Comparison of ENCODE assay signal across 9 cellular contexts in genomic region chr17:46977750-46978488, GRCh38. TPM values are rescaled to one million over a fixed set of nuclear protein-coding genes. Genes with fewer than 3 reads are reported as not detected.
DNase-seq lines count a peak whose midpoint lies in the region; ATAC-seq, FAIRE-seq and TF ChIP-seq lines count a peak whose summit lies in the region.
"Had no signal": no experiment of that assay in that cellular context is flagged by ENCODE, and none has a peak within 500 bp of the region (broad histone marks: within the 10 kb centered on the region; RNA-seq: fewer than 3 reads in every experiment).

No MANE protein-coding gene starts in this region.

- H3K36me3 ChIP-seq in ACC112 (ENCODE audit: insufficient read depth, low read length), result no peaks in the 10 kb centered on the region
- no peaks in the 10 kb centered on the region for H3K36me3 ChIP-seq in HCT116 (ENCODE audit: control insufficient read depth in 1 of 2, insufficient read depth in 2 of 2, low read length in 2 of 2)
- no peaks in the 10 kb centered on the region for H3K36me3 ChIP-seq in bronchial epithelial cell (ENCODE audit: control insufficient read depth, insufficient read depth, low read length)

- no peak for ATAC-seq in HCT116
- no peak for ATAC-seq in HG02870 (IDR thresholded peaks at IDR 0.05; ENCODE audit: unreplicated experiment)
- no peak for ATAC-seq in GM18909 (IDR thresholded peaks at IDR 0.05; ENCODE audit: poor library complexity, unreplicated experiment)

- H3K9me3 ChIP-seq in HCT116 (ENCODE audit: control insufficient read depth in 1 of 2, insufficient read depth in 1 of 2, low read depth in 1 of 2, low read length in 2 of 2), result no peaks in the 10 kb centered on the region

- no peaks in the 10 kb centered on the region for H3K36me3 Mint-ChIP-seq in nephron (ENCODE audit: low read depth)

- CTCF ChIA-PET in HCT116 (lab: Charles Lee), result interaction anchor here (1.9 kb wide), 1 partner anchor 9 kb away, joined by 5 read pairs; no protein-coding TSS in a partner anchor

- no peak for TF ChIP-seq POLR2A in HCT116 (IDR thresholded peaks at IDR 0.05; ENCODE audit: borderline replicate concordance, extremely low read depth, insufficient read depth, insufficient read length)

- H3K27ac Mint-ChIP-seq in nephron, result no peak overlapping the region

- no TSS peak for BruUV-seq in HCT116 (replicated peaks; lab: Mats Ljungman, UMichigan)

- RAD21 ChIA-PET in HCT116 (lab: Charles Lee; ENCODE audit: low non-redundant PET in 1 of 2, low total read pairs in 2 of 2, uncharacterized antibody in 2 of 2, unreplicated experiment in 2 of 2), result no interaction called here

- H3K27me3 Mint-ChIP-seq in nephron (ENCODE audit: low read depth), result peaks cover 83% of the 10 kb centered on the region

- no peaks in the 10 kb centered on the region for H3K9me2 ChIP-seq in HCT116 (ENCODE audit: insufficient read depth)

- peak overlapping the region; percentile 86 to 93 (median 93) for H3K4me3 Mint-ChIP-seq in nephron

- H3K4me3 ChIP-seq in ACC112 (ENCODE audit: low read depth, low read length) (peak overlapping the region; percentile 72), HCT116 (replicated peaks in 1 of 2; ENCODE audit: low read depth in 1 of 2, low read length in 2 of 2) (no peak overlapping the region), bronchial epithelial cell (ENCODE audit: low read depth, low read length) (peak overlapping the region; percentile 31)

- H3K4me2 ChIP-seq in HCT116 (ENCODE audit: low read length), result no peak overlapping the region

- DNase-seq in HCT116 (ENCODE audit: low read depth, low spot score) (no peak), bronchial epithelial cell (ENCODE audit: low read depth) (no peak), kidney tubule cell (ENCODE audit: low spot score) (no peak), amniotic stem cell (lab: John Stamatoyannopoulos, UW) (no peak)
- DNase-seq: MV-4-11 had no signal

- H3K27me3 ChIP-seq in ACC112 (ENCODE audit: insufficient read depth, low read length) (peaks cover 77% of the 10 kb centered on the region), HCT116 (ENCODE audit: insufficient read depth, low read length) (no peaks in the 10 kb centered on the region), bronchial epithelial cell (ENCODE audit: control insufficient read depth, insufficient read depth, low read length) (peaks cover 27% of the 10 kb centered on the region)

- H3K4me1 Mint-ChIP-seq in nephron, result peaks cover 21% of the 10 kb centered on the region

- intact Hi-C loops in HCT116 (cut with micrococcal nuclease), result no loop called here

- H3K27ac ChIP-seq in ACC112 (ENCODE audit: low read depth, low read length), result no peak overlapping the region
- H3K27ac ChIP-seq in HCT116 (ENCODE audit: low read depth, low read length), result no peak overlapping the region

- TF ChIP-seq RAD21 in HCT116 (IDR thresholded peaks at IDR 0.05; ENCODE audit: low read depth), result no peak

- H4K20me1 ChIP-seq in HCT116 (ENCODE audit: insufficient read depth), result no peaks in the 10 kb centered on the region

- TF ChIP-seq CTCF in HCT116 (IDR thresholded peaks at IDR 0.05 in 2 of 3, conservative IDR thresholded peaks at IDR 0.05 in 1 of 3; ENCODE audit: borderline replicate concordance in 1 of 3, insufficient read depth in 1 of 3, low read depth in 2 of 3, low read length in 2 of 3) (no peak), bronchial epithelial cell (IDR thresholded peaks at IDR 0.05; ENCODE audit: insufficient read depth, low read length, severe bottlenecking) (no peak), nephron (IDR thresholded peaks at IDR 0.05; ENCODE audit: unreplicated experiment in 3 of 3) (no peak)

- POLR2A ChIA-PET in HCT116 (lab: Charles Lee), result no interaction called here

- H3K4me1 ChIP-seq in ACC112 (ENCODE audit: control insufficient read depth, insufficient read depth, low read length, unreplicated experiment), result peaks cover 8% of the 10 kb centered on the region
- H3K4me1 ChIP-seq in HCT116 (ENCODE audit: control insufficient read depth in 1 of 2, insufficient read depth in 2 of 2, low read length in 2 of 2), result peaks cover 8 to 18% of the 10 kb centered on the region in 2 experiments; a peak in 3 of 4 replicates

- H3K79me2 ChIP-seq in ACC112 (ENCODE audit: control insufficient read depth, insufficient read depth, low read length, unreplicated experiment), result no peaks in the 10 kb centered on the region
- no peaks in the 10 kb centered on the region for H3K79me2 ChIP-seq in HCT116 (ENCODE audit: insufficient read depth, low read length)

- FAIRE-seq in bronchial epithelial cell (lab: Jason Lieb, UNC), result no peak

- peaks cover 2% of the 10 kb centered on the region for H3K9me3 Mint-ChIP-seq in nephron

- H3K9ac ChIP-seq in HCT116 (ENCODE audit: low read length), result no peak overlapping the region

- H2AFZ ChIP-seq in ACC112 (ENCODE audit: low read length, unreplicated experiment) (no peak overlapping the region), HCT116 (ENCODE audit: low read depth, low read length, poor library complexity, severe bottlenecking) (no peak overlapping the region)

TF ChIP-seq in HCT116, 20 proteins besides CTCF, POLR2A, EP300 and RAD21:
- no peak for TF ChIP-seq ZBTB33 (IDR thresholded peaks at IDR 0.05; ENCODE audit: extremely low read depth, insufficient replicate concordance, low read length)
- no peak for TF ChIP-seq EZH2 (IDR thresholded peaks at IDR 0.05)
- TF ChIP-seq POLR2AphosphoS5 (IDR thresholded peaks at IDR 0.05; ENCODE audit: low read depth, low read length), result peak; percentile 2; the same call in 1 of the 2 replicates
TF ChIP-seq in HCT116: peak in this region for 1.

RNA-seq across cellular contexts. Expression of gene RPRML, which starts 1.1 kb away (rescaled TPM):
- total RNA-seq in HCT116 (2021; ENCODE audit: unreplicated experiment) (not detected), bronchial epithelial cell (not detected in 2 replicates)
- polyA plus RNA-seq in HCT116 (2012), result 0.29 and 0.30 TPM in 2 replicates

RNA-seq across cellular contexts. Expression of gene GOSR2, which starts 55.0 kb away (rescaled TPM):
- total RNA-seq in HCT116 (2021; ENCODE audit: unreplicated experiment) (52.9 TPM), bronchial epithelial cell (37.6 and 46.7 TPM in 2 replicates)
- 28.8 and 32.3 TPM in 2 replicates for polyA plus RNA-seq in HCT116 (2012)

Comparison
In these comparisons a context has a peak if more than half of its experiments do, and no peak if none do; other contexts are left out.
1. H3K4me3 ChIP-seq: peak in ACC112 (single experiment) and bronchial epithelial cell (single experiment); none in HCT116 (0 of 2).